ENCODE assay signal across 1 cellular context in genomic region chr3:187259171-187259570, GRCh38.
TF ChIP-seq lines count a peak whose summit lies in the region.

No MANE protein-coding gene starts in this region.

TF ChIP-seq in IMR-90, 13 proteins besides CTCF, POLR2A, EP300 and RAD21 (continued from another document):
- no peak for TF ChIP-seq ELK1 (IDR thresholded peaks at IDR 0.05; ENCODE audit: borderline replicate concordance, low read depth, low read length)
- TF ChIP-seq CEBPB (IDR thresholded peaks at IDR 0.05; ENCODE audit: low read depth, low read length): no peak
- no peak for TF ChIP-seq SMC3 (IDR thresholded peaks at IDR 0.05; ENCODE audit: low read depth, low read length)
- TF ChIP-seq FOS (IDR thresholded peaks at IDR 0.05; ENCODE audit: low read depth, low read length): no peak
- no peak for TF ChIP-seq RFX5 (IDR thresholded peaks at IDR 0.05; ENCODE audit: low read depth, low read length)
- no peak for TF ChIP-seq BHLHE40 (IDR thresholded peaks at IDR 0.05; ENCODE audit: low read depth, low read length)
- TF ChIP-seq MXI1 (IDR thresholded peaks at IDR 0.05; ENCODE audit: borderline replicate concordance, low read depth, low read length): no peak
- no peak for TF ChIP-seq NFE2L2 (IDR thresholded peaks at IDR 0.05; ENCODE audit: low read depth, low read length)
- no peak for TF ChIP-seq CHD1 (IDR thresholded peaks at IDR 0.05; ENCODE audit: low read depth, low read length)
